8 cellular contexts compared by ENCODE assay signal in genomic region chr16:57185945-57186629, GRCh38. TPM values are rescaled to one million over a fixed set of nuclear protein-coding genes. Genes with fewer than 3 reads are reported as not detected.
DNase-seq lines count a peak whose midpoint lies in the region; ATAC-seq and TF ChIP-seq lines count a peak whose summit lies in the region.

PSME3IP1 (minus strand) TSS chr16:57186039; CDS start chr16:57173854, 12,185 bp downstream.
RSPRY1 (plus strand) TSS chr16:57186329; CDS start chr16:57204659, 18,330 bp downstream.

- peak; percentile 89 for ATAC-seq in HG03432 (IDR thresholded peaks at IDR 0.05; ENCODE audit: unreplicated experiment)

- peak; percentile 100 for DNase-seq in AG20443 (ENCODE audit: low spot score)
- DNase-seq in NCI-H510A (lab: John Stamatoyannopoulos, UW), result peak; percentile 89
- peak; percentile 98 for DNase-seq in activated CD4-positive, alpha-beta T cell treated with anti-CD3 and anti-CD28 coated beads for 1 hour
- peak; percentile 100 for DNase-seq in cerebellum (ENCODE audit: low spot score)
- peak; percentile 100 for DNase-seq in islet precursor cell
- peak; percentile 96 to 100 (median 99) for DNase-seq in stimulated activated CD4-positive, alpha-beta T cell treated with anti-CD3 and anti-CD28 coated beads, Interleukin-12 subunit alpha, Interleukin-12 subunit beta, amount 100 ng/mL, for 48 hours (ENCODE audit: low read depth in 2 of 3, low spot score in 1 of 3)

- peak; percentile 89 for TF ChIP-seq POLR2A in GM19099 (IDR thresholded peaks at IDR 0.05; ENCODE audit: extremely low read depth, insufficient read length, low read depth)

RNA-seq across cellular contexts. Expression of gene PSME3IP1, which starts in this region (rescaled TPM):
- total RNA-seq in cerebellum, result 66.1 TPM

RNA-seq across cellular contexts. Expression of gene RSPRY1, which starts in this region (rescaled TPM):
- 61.0 TPM for total RNA-seq in cerebellum

Comparison
In these comparisons a context has a peak if more than half of its experiments do, and no peak if none do; other contexts are left out.
1. Peak in every context shown above with its lines: DNase-seq and ATAC-seq.